ENCODE assay signal across 21 cellular contexts in genomic region chr13:21181671-21182070, GRCh38.
"Had no signal": no experiment of that assay in that cellular context is flagged by ENCODE, and none has a peak within 500 bp of the region (broad histone marks: within the 10 kb centered on the region; RNA-seq: fewer than 3 reads in every experiment).

No MANE protein-coding gene starts in this region.

- H3K4me3 ChIP-seq: coronary artery, dorsolateral prefrontal cortex, esophagus muscularis mucosa, gastroesophageal sphincter, heart left ventricle, hepatocyte, left lung, lower lobe of right lung had no signal

- H3K27ac ChIP-seq: coronary artery, dorsolateral prefrontal cortex, esophagus muscularis mucosa, foreskin keratinocyte, gastroesophageal sphincter, heart left ventricle, hepatocyte, left lung, lower lobe of right lung had no signal

- ATAC-seq: foreskin keratinocyte, gastroesophageal sphincter, heart left ventricle, left cardiac atrium, left lung, left ventricle myocardium superior, lower lobe of right lung had no signal

- H3K9me3 ChIP-seq: esophagus muscularis mucosa, gastroesophageal sphincter, heart left ventricle, left lung, lower lobe of right lung had no signal

- H2AFZ ChIP-seq: hepatocyte had no signal

- H3K4me1 ChIP-seq: foreskin keratinocyte had no signal

- H3K36me3 ChIP-seq: esophagus muscularis mucosa, gastroesophageal sphincter, heart left ventricle, left lung, lower lobe of right lung had no signal

- H3K27me3 ChIP-seq: dorsolateral prefrontal cortex, esophagus muscularis mucosa, foreskin keratinocyte, gastroesophageal sphincter, heart left ventricle, hepatocyte, left lung had no signal

- H3K4me2 ChIP-seq: hepatocyte had no signal

- DNase-seq: dermis blood vessel endothelial cell; dorsolateral prefrontal cortex; effector CD4-positive, alpha-beta T cell; effector memory CD4-positive, alpha-beta T cell; foreskin keratinocyte; heart left ventricle; hypothalamus; immature natural killer cell; islet precursor cell; kidney; kidney glomerular epithelial cell; left cardiac atrium; left lung; left ventricle myocardium superior; lower lobe of right lung; mesendoderm; midbrain had no signal
